Comparison of ENCODE assay signal across 20 cellular contexts in the genomic region with DNA sequence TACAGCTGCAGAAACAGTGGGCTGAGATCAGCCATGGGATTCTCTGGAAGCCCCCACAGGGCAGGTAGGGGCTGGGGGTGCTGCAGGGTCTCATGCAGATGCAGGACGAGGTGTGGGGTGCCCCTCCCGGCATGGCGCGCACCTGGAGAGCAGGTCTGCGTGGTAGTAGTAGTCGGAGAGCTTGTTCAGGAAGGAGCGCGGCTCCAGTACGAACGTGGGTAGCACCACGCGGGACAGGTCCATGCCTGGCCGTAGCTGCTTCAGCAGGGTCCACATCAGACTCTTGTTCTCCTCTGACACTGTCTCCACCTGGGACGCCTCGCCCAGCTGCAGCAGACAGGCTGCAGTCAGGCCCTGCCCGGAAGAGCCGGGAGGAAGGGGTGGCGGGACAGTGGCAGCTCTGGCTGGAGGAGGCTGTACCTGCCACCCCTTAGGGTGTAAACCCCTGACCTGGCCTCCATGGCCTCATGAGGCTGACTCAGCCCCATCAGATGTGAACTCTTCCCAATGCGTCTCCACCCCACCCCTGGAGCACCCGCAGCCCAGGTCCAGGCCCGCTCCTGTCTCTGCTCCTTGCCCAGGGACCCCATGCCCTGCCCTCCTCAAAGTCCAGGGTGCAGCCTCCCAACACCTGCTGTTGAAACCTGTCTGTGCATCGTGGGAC. TPM values are rescaled to one million over a fixed set of nuclear protein-coding genes. Genes with fewer than 3 reads are reported as not detected.
DNase-seq lines count a peak whose midpoint lies in the region; ATAC-seq, FAIRE-seq and TF ChIP-seq lines count a peak whose summit lies in the region.
"Had no signal": no experiment of that assay in that cellular context is flagged by ENCODE, and none has a peak within 500 bp of the region (broad histone marks: within the 10 kb centered on the region; RNA-seq: fewer than 3 reads in every experiment).

No MANE protein-coding gene starts in this region.

- H3K27me3 ChIP-seq in DND-41 (ENCODE audit: insufficient read depth, low read length, poor library complexity) (no peaks in the 10 kb centered on the region), H9 (ENCODE audit: insufficient read depth, low read length) (no peaks in the 10 kb centered on the region), stomach (no peaks in the 10 kb centered on the region), GM23338 (ENCODE audit: insufficient read depth) (no peaks in the 10 kb centered on the region)
- H3K27me3 ChIP-seq: SJSA1 had no signal

- no peak overlapping the region for H3K4me3 Mint-ChIP-seq in H9
- H3K4me3 Mint-ChIP-seq in GM23338, result no peak overlapping the region
- H3K4me3 Mint-ChIP-seq: activated CD4-positive, alpha-beta T cell treated with anti-CD3 and anti-CD28 coated beads, Interleukin-2, amount 10 ng/mL, durations not matched to agents 24 days and 14 days; CD4-positive, alpha-beta memory T cell had no signal

- peaks cover 76% of the 10 kb centered on the region for H3K36me3 ChIP-seq in DND-41 (ENCODE audit: insufficient read depth, low read length)
- peaks cover 2 to 4% of the 10 kb centered on the region in 2 donors for H3K36me3 ChIP-seq in kidney (ENCODE audit: control insufficient read depth in 1 of 2, insufficient read depth in 2 of 2, low read length in 2 of 2)
- peaks cover 17 to 93% (median 73%) of the 10 kb centered on the region in 4 donors for H3K36me3 ChIP-seq in stomach
- no peaks in the 10 kb centered on the region for H3K36me3 ChIP-seq in GM23338 (ENCODE audit: insufficient read depth)

- no peak overlapping the region for H4K5ac ChIP-seq in H9 (ENCODE audit: insufficient read length, low read depth, low read length)

- no peak overlapping the region for H2AK5ac ChIP-seq in H9 (ENCODE audit: insufficient read length, low read length)

- no peak overlapping the region for H3T11ph ChIP-seq in H9 (ENCODE audit: low read length)

- H2BK15ac ChIP-seq in H9 (ENCODE audit: low read depth, low read length), result no peak overlapping the region

- H3K9me3 ChIP-seq in DND-41 (ENCODE audit: insufficient read depth, low read length, severe bottlenecking) (no peaks in the 10 kb centered on the region), H9 (ENCODE audit: control insufficient read depth, low read depth, low read length) (no peaks in the 10 kb centered on the region), kidney (ENCODE audit: control insufficient read depth in 1 of 2, low read length in 2 of 2) (no peaks in the 10 kb centered on the region), stomach (no peaks in the 10 kb centered on the region)
- H3K9me3 ChIP-seq: SJSA1 had no signal

- no peak overlapping the region for H2BK12ac ChIP-seq in H9 (ENCODE audit: insufficient read length, low read depth, low read length)

- no peak overlapping the region for H3K23ac ChIP-seq in H9 (ENCODE audit: insufficient read length, low read depth, low read length)

- TF ChIP-seq POLR2A in stomach (IDR thresholded peaks at IDR 0.05), result no peak

- H4K91ac ChIP-seq in H9 (ENCODE audit: insufficient read length, low read depth, low read length), result no peak overlapping the region

- H3K9me3 Mint-ChIP-seq in H9 (no peaks in the 10 kb centered on the region), GM23338 (no peaks in the 10 kb centered on the region)
- H3K9me3 Mint-ChIP-seq: activated CD4-positive, alpha-beta T cell treated with anti-CD3 and anti-CD28 coated beads, Interleukin-2, amount 10 ng/mL, durations not matched to agents 24 days and 14 days; CD4-positive, alpha-beta memory T cell; naive thymus-derived CD8-positive, alpha-beta T cell had no signal

- H3F3A ChIP-seq in GM23338 (replicated peaks; ENCODE audit: low read depth), result no peaks in the 10 kb centered on the region

- no peak overlapping the region for H4K8ac ChIP-seq in H9 (replicated peaks; ENCODE audit: insufficient read length, low read depth, low read length)

- H3K4ac ChIP-seq in H9 (ENCODE audit: low read depth, low read length), result no peak overlapping the region

- DNase-seq in DND-41 (no peak), H9 (peak; percentile 28), kidney (peak; percentile 73), stomach (peak; percentile 11), amygdala (lab: John Stamatoyannopoulos, UW) (no peak), GM23338 (ENCODE audit: low spot score) (no peak)
- DNase-seq: activated CD4-positive, alpha-beta T cell treated with anti-CD3 and anti-CD28 coated beads, Interleukin-2, amount 10 ng/mL, durations not matched to agents 24 days and 14 days; activated gamma-delta T cell treated with Interleukin-2 at 50 U/mL for 16 hours; CD4-positive, alpha-beta memory T cell; left colon; NCI-H1092 treated with DMSO at 0.1 percent for 48 hours; NCI-H2029; substantia nigra; T-helper 2 cell had no signal

- no peak for FAIRE-seq in kidney (lab: Jason Lieb, UNC)
- FAIRE-seq: GM19239, HepG2 had no signal

- peak overlapping the region in 1 of 3 experiments; percentile 48; a peak in 1 of 7 replicates for H3K27ac Mint-ChIP-seq in H9
- no peak overlapping the region for H3K27ac Mint-ChIP-seq in GM23338
- H3K27ac Mint-ChIP-seq: activated CD4-positive, alpha-beta T cell treated with anti-CD3 and anti-CD28 coated beads, Interleukin-2, amount 10 ng/mL, durations not matched to agents 24 days and 14 days; CD4-positive, alpha-beta memory T cell had no signal

- H3K36me3 Mint-ChIP-seq in H9 (ENCODE audit: insufficient read depth in 1 of 3, low read depth in 3 of 3), result peaks cover 0 to 3% (median 2%) of the 10 kb centered on the region in 3 experiments; a peak in 3 of 7 replicates
- H3K36me3 Mint-ChIP-seq in GM23338 (ENCODE audit: low read depth), result no peaks in the 10 kb centered on the region
- H3K36me3 Mint-ChIP-seq: CD4-positive, alpha-beta memory T cell had no signal

- no peak overlapping the region for H3K4me3 ChIP-seq in DND-41 (ENCODE audit: low read depth in 1 of 2, low read length in 2 of 2)
- H3K4me3 ChIP-seq in kidney (ENCODE audit: low read length in 2 of 2), result no peak overlapping the region
- H3K4me3 ChIP-seq in stomach, result no peak overlapping the region
- H3K4me3 ChIP-seq in GM23338, result no peak overlapping the region
- H3K4me3 ChIP-seq: SJSA1 had no signal

- H3K4me1 Mint-ChIP-seq in H9, result peaks cover 9 to 16% of the 10 kb centered on the region in 2 experiments
- peaks cover 10% of the 10 kb centered on the region for H3K4me1 Mint-ChIP-seq in GM23338

- H3K9ac ChIP-seq in DND-41 (ENCODE audit: low read depth, low read length) (no peak overlapping the region), H9 (ENCODE audit: extremely low read depth, insufficient read length, low read length) (no peak overlapping the region), kidney (ENCODE audit: low read length in 2 of 2) (no peak overlapping the region)

- no peak overlapping the region for H2BK5ac ChIP-seq in H9 (ENCODE audit: insufficient read length, low read length)

- H3K4me1 ChIP-seq in DND-41 (ENCODE audit: insufficient read depth, low read length) (no peaks in the 10 kb centered on the region), H9 (ENCODE audit: insufficient read depth, low read length) (no peaks in the 10 kb centered on the region), kidney (ENCODE audit: control insufficient read depth in 1 of 2, insufficient read depth in 1 of 2, low read depth in 1 of 2, low read length in 2 of 2) (no peaks in the 10 kb centered on the region), stomach (no peaks in the 10 kb centered on the region), GM23338 (ENCODE audit: insufficient read depth) (no peaks in the 10 kb centered on the region)
- H3K4me1 ChIP-seq: SJSA1 had no signal

- TF ChIP-seq CTCF in DND-41 (IDR thresholded peaks at IDR 0.05; ENCODE audit: borderline replicate concordance, extremely low read depth, low read length, poor library complexity, severe bottlenecking), result no peak
- TF ChIP-seq CTCF in H9 (conservative IDR thresholded peaks at IDR 0.05), result no peak
- no peak for TF ChIP-seq CTCF in kidney (IDR thresholded peaks at IDR 0.05; ENCODE audit: borderline replicate concordance, extremely low read depth, insufficient read depth)
- no peak for TF ChIP-seq CTCF in stomach (IDR thresholded peaks at IDR 0.05)
- TF ChIP-seq CTCF in GM23338 (conservative IDR thresholded peaks at IDR 0.05; ENCODE audit: low read depth in 2 of 2), result no peak

- no peak overlapping the region; the same call in 1 of the 2 replicates for H3K14ac ChIP-seq in H9 (ENCODE audit: insufficient read depth, low read length)

- H3K27ac ChIP-seq in DND-41 (ENCODE audit: low read length) (no peak overlapping the region), H9 (ENCODE audit: insufficient read length, low read depth, low read length) (no peak overlapping the region), kidney (ENCODE audit: low read depth in 2 of 2, low read length in 2 of 2) (no peak overlapping the region), stomach (no peak overlapping the region), GM23338 (ENCODE audit: low read depth) (no peak overlapping the region)
- H3K27ac ChIP-seq: HL-60, SJSA1 had no signal

- no peak overlapping the region for H3K18ac ChIP-seq in H9 (ENCODE audit: insufficient read length, low read depth, low read length)

- H3K56ac ChIP-seq in H9 (ENCODE audit: insufficient read length, low read depth, low read length), result no peak overlapping the region

- ATAC-seq in DND-41 (ENCODE audit: insufficient read depth, low read depth), result peak; percentile 14; the same call in 1 of the 3 replicates
- no peak for ATAC-seq in GM23338
- no peak for ATAC-seq in HG02840 (IDR thresholded peaks at IDR 0.05; ENCODE audit: low FRiP score, unreplicated experiment)
- ATAC-seq: HepG2; left colon; naive thymus-derived CD8-positive, alpha-beta T cell had no signal

- no peak overlapping the region for H2BK20ac ChIP-seq in H9 (ENCODE audit: low read depth, low read length, poor library complexity, severe bottlenecking)

- H3K79me1 ChIP-seq in H9 (ENCODE audit: insufficient read depth, low read depth, low read length, poor library complexity, severe bottlenecking), result no peaks in the 10 kb centered on the region

- H3K79me2 ChIP-seq in DND-41 (ENCODE audit: insufficient read depth, low read length) (no peaks in the 10 kb centered on the region), H9 (ENCODE audit: insufficient read depth, low read length) (no peaks in the 10 kb centered on the region), GM23338 (replicated peaks; ENCODE audit: insufficient read depth) (no peaks in the 10 kb centered on the region)

- H3K4me2 ChIP-seq in DND-41 (ENCODE audit: insufficient read depth, low read length) (no peak overlapping the region), H9 (ENCODE audit: insufficient read depth, insufficient read length, low read length) (no peak overlapping the region), GM23338 (no peak overlapping the region)

- H3K9me2 ChIP-seq in GM23338 (ENCODE audit: insufficient read depth), result no peaks in the 10 kb centered on the region

- H4K20me1 ChIP-seq in DND-41 (ENCODE audit: insufficient read depth, low read length) (0 out of 2 replicates have a peak, but pooled peaks cover 5% of the 10 kb centered on the region), H9 (ENCODE audit: control insufficient read depth, insufficient read depth, insufficient read length) (no peaks in the 10 kb centered on the region), GM23338 (replicated peaks; ENCODE audit: insufficient read depth) (no peaks in the 10 kb centered on the region)

- no peaks in the 10 kb centered on the region for H3K27me3 Mint-ChIP-seq in H9 (ENCODE audit: low read depth)
- peaks cover 6% of the 10 kb centered on the region for H3K27me3 Mint-ChIP-seq in GM23338 (ENCODE audit: insufficient read depth, low read depth, poor library complexity)
- H3K27me3 Mint-ChIP-seq: activated CD4-positive, alpha-beta T cell treated with anti-CD3 and anti-CD28 coated beads, Interleukin-2, amount 10 ng/mL, durations not matched to agents 24 days and 14 days; CD4-positive, alpha-beta memory T cell; naive thymus-derived CD8-positive, alpha-beta T cell had no signal

- TF ChIP-seq EP300 in stomach (IDR thresholded peaks at IDR 0.05), result no peak

- intact Hi-C loops in kidney (cut with DNase I), result no loop called here
- intact Hi-C loops in stomach (cut with DNase I; ENCODE audit: low total_unique reads), result no loop called here

- no peaks in the 10 kb centered on the region for H3K23me2 ChIP-seq in H9 (ENCODE audit: insufficient read length, low read depth, low read length, poor library complexity, severe bottlenecking)

- no peak overlapping the region for H2AFZ ChIP-seq in DND-41 (ENCODE audit: low read depth, low read length)
- no peak overlapping the region for H2AFZ ChIP-seq in H9 (ENCODE audit: low read length)
- H2AFZ ChIP-seq in GM23338, result no peak overlapping the region

- H2BK120ac ChIP-seq in H9 (ENCODE audit: low read depth, low read length, poor library complexity, severe bottlenecking), result no peak overlapping the region

- no CpG with 5 or more reads among the region's 22 CpGs for WGBS in H9 (ENCODE audit: extremely low coverage, insufficient read length, low lambda C conversion rate)
- WGBS in stomach, 5 donors, result 92 to 94% (median 93%) methylated on average over 15 to 22 of the region's 22 CpGs

RNA-seq across cellular contexts. Expression of a gene that starts 47.0 kb away (rescaled TPM):
- total RNA-seq in H9 (2021) (82.5 and 92.3 TPM in 2 replicates), kidney (49.5 TPM), stomach (10 to 100 TPM; 28.6 to 54.2 (median 42.6) TPM)
- polyA plus RNA-seq in kidney (ENCODE audit: insufficient read depth, low read depth, low replicate concordance) (26.5 TPM), stomach (10 to 100 TPM; 25.2 to 44.9 (median 35.7) TPM), GM23338 (2016; fragmentation: Nextera tagmentation; extraction: Ambion mirVana) (71.0 and 72.9 TPM in 2 replicates)
- 94.1 and 95.9 TPM in 2 replicates for total RNA-seq in GM23338 (2014; rRNA removed; shearing (Covaris generic))

Comparison
In these comparisons a context has a peak if more than half of its experiments do, and no peak if none do; other contexts are left out.
1. DNase-seq: peak in H9 (single experiment), kidney (single experiment) and stomach (single experiment); none in DND-41 (single experiment), amygdala (0 of 56) and GM23338 (single experiment).